ENCODE assay signal across 27 cellular contexts in genomic region chr1:156072251-156072650, GRCh38. TPM values are rescaled to one million over a fixed set of nuclear protein-coding genes. Genes with fewer than 3 reads are reported as not detected.
DNase-seq lines count a peak whose midpoint lies in the region; ATAC-seq, FAIRE-seq and TF ChIP-seq lines count a peak whose summit lies in the region.
"Had no signal": no experiment of that assay in that cellular context is flagged by ENCODE, and none has a peak within 500 bp of the region (broad histone marks: within the 10 kb centered on the region; RNA-seq: fewer than 3 reads in every experiment).

No MANE protein-coding gene starts in this region.

- TF ChIP-seq CTCF in H9 (conservative IDR thresholded peaks at IDR 0.05) (no peak), K562 (IDR thresholded peaks at IDR 0.05 in 2 of 3, conservative IDR thresholded peaks at IDR 0.05 in 1 of 3; ENCODE audit: insufficient read depth in 2 of 3, low read depth in 1 of 3, low read length in 3 of 3) (no peak), mesothelial cell of epicardium (IDR thresholded peaks at IDR 0.05; ENCODE audit: unreplicated experiment) (no peak)

- H3K4me3 Mint-ChIP-seq in H9 (peak overlapping the region in 1 of 2 experiments; percentile 48; a peak in 1 of 5 replicates), mesothelial cell of epicardium (no peak overlapping the region)
- no peak overlapping the region for H3K4me3 Mint-ChIP-seq in stimulated activated effector memory CD8-positive, alpha-beta T cell treated with anti-CD3 and anti-CD28 coated beads, Interleukin-12 subunit alpha, Interleukin-12 subunit beta, amount 100 ng/mL, for 72 hours
- H3K4me3 Mint-ChIP-seq: B cell; CD8-positive, alpha-beta T cell had no signal

- no peak overlapping the region for H4K91ac ChIP-seq in H9 (ENCODE audit: insufficient read length, low read depth, low read length)

- no peak overlapping the region for H2BK120ac ChIP-seq in H9 (ENCODE audit: low read depth, low read length, poor library complexity, severe bottlenecking)

- ATAC-seq in K562, result no peak
- ATAC-seq in stimulated activated effector memory CD8-positive, alpha-beta T cell treated with anti-CD3 and anti-CD28 coated beads, Interleukin-12 subunit alpha, Interleukin-12 subunit beta, amount 100 ng/mL, for 72 hours, result no peak
- ATAC-seq: A549; CD8-positive, alpha-beta T cell had no signal

- H3K27me3 Mint-ChIP-seq in H9 (ENCODE audit: low read depth) (no peaks in the 10 kb centered on the region), mesothelial cell of epicardium (ENCODE audit: low read depth) (no peaks in the 10 kb centered on the region)
- H3K27me3 Mint-ChIP-seq: B cell had no signal

- H3K9me3 ChIP-seq in H9 (ENCODE audit: control insufficient read depth, low read depth, low read length) (no peaks in the 10 kb centered on the region), K562 (replicated peaks; ENCODE audit: control insufficient read depth, insufficient read depth, low read depth, low read length) (no peaks in the 10 kb centered on the region)
- H3K9me3 ChIP-seq: A549, MG63 had no signal

- DNase-seq in H9 (no peak), K562 (ENCODE audit: extremely low read depth in 1 of 4, low spot score in 3 of 4) (no peak), mesothelial cell of epicardium (ENCODE audit: low spot score in 2 of 2, unreplicated experiment in 2 of 2) (no peak), substantia nigra (lab: John Stamatoyannopoulos, UW) (no peak), NCI-H1694 (lab: John Stamatoyannopoulos, UW) (no peak), kidney tubule cell (ENCODE audit: low spot score) (no peak)
- DNase-seq in stimulated activated effector memory CD8-positive, alpha-beta T cell treated with anti-CD3 and anti-CD28 coated beads, Interleukin-12 subunit alpha, Interleukin-12 subunit beta, amount 100 ng/mL, for 72 hours (ENCODE audit: low spot score in 2 of 2), result no peak
- DNase-seq: CD8-positive, alpha-beta T cell; DMS 273 treated with DMSO at 0.1 percent for 48 hours; DMS79; EL; GDM1; HCEC 1CT; KG1; MG63; NCI-H1105 treated with DMSO at 0.1 percent for 48 hours; NCI-H146; NCI-H2029; NCI-H446; NCI-H526; NK-92 treated with Interleukin-12 subunit alpha and Interleukin-12 subunit beta, amount 100 ng/mL, for 24 hours; SHP77 treated with DMSO at 0.1 percent for 48 hours had no signal

- H3K9me3 Mint-ChIP-seq in H9 (no peaks in the 10 kb centered on the region), mesothelial cell of epicardium (no peaks in the 10 kb centered on the region)
- H3K9me3 Mint-ChIP-seq in stimulated activated effector memory CD8-positive, alpha-beta T cell treated with anti-CD3 and anti-CD28 coated beads, Interleukin-12 subunit alpha, Interleukin-12 subunit beta, amount 100 ng/mL, for 72 hours, result no peaks in the 10 kb centered on the region
- H3K9me3 Mint-ChIP-seq: CD8-positive, alpha-beta T cell had no signal

- H3K27ac ChIP-seq in H9 (ENCODE audit: insufficient read length, low read depth, low read length) (no peak overlapping the region), K562 (ENCODE audit: extremely low read depth, low read depth, low read length) (no peak overlapping the region), substantia nigra (ENCODE audit: low read depth, low read length, poor library complexity, severe bottlenecking) (no peak overlapping the region)
- H3K27ac ChIP-seq: A549, C4-2B, RWPE1 had no signal

- H3K23me2 ChIP-seq in H9 (ENCODE audit: insufficient read length, low read depth, low read length, poor library complexity, severe bottlenecking), result no peaks in the 10 kb centered on the region

- H3K36me3 Mint-ChIP-seq in H9 (ENCODE audit: insufficient read depth in 1 of 3, low read depth in 3 of 3), result peaks cover 9 to 56% (median 52%) of the 10 kb centered on the region in 3 experiments; a peak in 6 of 7 replicates
- H3K36me3 Mint-ChIP-seq in mesothelial cell of epicardium, result peaks cover 15% of the 10 kb centered on the region
- H3K36me3 Mint-ChIP-seq in stimulated activated effector memory CD8-positive, alpha-beta T cell treated with anti-CD3 and anti-CD28 coated beads, Interleukin-12 subunit alpha, Interleukin-12 subunit beta, amount 100 ng/mL, for 72 hours, result no peaks in the 10 kb centered on the region
- H3K36me3 Mint-ChIP-seq: CD8-positive, alpha-beta T cell had no signal

- H2BK15ac ChIP-seq in H9 (ENCODE audit: low read depth, low read length), result no peak overlapping the region

- TF ChIP-seq RAD21 in K562 (CRISPR knock-in tag; conservative IDR thresholded peaks at IDR 0.05 in 1 of 2, IDR thresholded peaks at IDR 0.05 in 1 of 2), result no peak

- H3K9me1 ChIP-seq in K562 (ENCODE audit: control insufficient read depth, insufficient read depth, low read length), result peaks cover 2% of the 10 kb centered on the region

- peak overlapping the region; percentile 22 to 82 (median 64); a peak in 3 of 7 replicates for H3K27ac Mint-ChIP-seq in H9
- peak overlapping the region; percentile 82 for H3K27ac Mint-ChIP-seq in mesothelial cell of epicardium
- peak overlapping the region; percentile 67 for H3K27ac Mint-ChIP-seq in stimulated activated effector memory CD8-positive, alpha-beta T cell treated with anti-CD3 and anti-CD28 coated beads, Interleukin-12 subunit alpha, Interleukin-12 subunit beta, amount 100 ng/mL, for 72 hours
- H3K27ac Mint-ChIP-seq: B cell; CD8-positive, alpha-beta T cell had no signal

- H2BK20ac ChIP-seq in H9 (ENCODE audit: low read depth, low read length, poor library complexity, severe bottlenecking), result no peak overlapping the region

- H3K9ac ChIP-seq in H9 (ENCODE audit: extremely low read depth, insufficient read length, low read length) (no peak overlapping the region), K562 (ENCODE audit: insufficient read depth in 1 of 2, low read depth in 2 of 2, low read length in 2 of 2) (no peak overlapping the region; a peak in 1 of 4 replicates)

- FAIRE-seq in K562 (lab: Jason Lieb, UNC), result no peak
- FAIRE-seq: A549, GM12891 had no signal

- H3K79me2 ChIP-seq in H9 (ENCODE audit: insufficient read depth, low read length) (no peaks in the 10 kb centered on the region; the same call in 1 of the 2 replicates), K562 (ENCODE audit: control insufficient read depth, insufficient read depth, low read length) (no peaks in the 10 kb centered on the region)

- H3T11ph ChIP-seq in H9 (ENCODE audit: low read length), result no peak overlapping the region

- H3K4ac ChIP-seq in H9 (ENCODE audit: low read depth, low read length), result no peak overlapping the region

- no peak overlapping the region for H3K14ac ChIP-seq in H9 (ENCODE audit: insufficient read depth, low read length)

- H3K36me3 ChIP-seq in K562 (ENCODE audit: control insufficient read depth, insufficient read depth, low read length), result peaks cover 18% of the 10 kb centered on the region; the same call in 1 of the 3 replicates

- H3K4me1 ChIP-seq in H9 (ENCODE audit: insufficient read depth, low read length), result peaks cover 20% of the 10 kb centered on the region; the same call in 1 of the 2 replicates
- peaks cover 9 to 11% of the 10 kb centered on the region in 2 experiments; a peak in 4 of 5 replicates for H3K4me1 ChIP-seq in K562 (replicated peaks in 1 of 2; ENCODE audit: control insufficient read depth in 2 of 2, insufficient read depth in 2 of 2, low read length in 2 of 2)
- H3K4me1 ChIP-seq: A549 had no signal

- CTCF ChIA-PET in K562 (lab: Yijun Ruan, JAX; ENCODE audit: low intra/inter-chr PET ratio), result no interaction called here

- H3K27me3 ChIP-seq in H9 (ENCODE audit: insufficient read depth, low read length), result no peaks in the 10 kb centered on the region
- H3K27me3 ChIP-seq in K562 (ENCODE audit: control insufficient read depth in 2 of 2, insufficient read depth in 2 of 2, low read length in 2 of 2), result no peaks in the 10 kb centered on the region
- H3K27me3 ChIP-seq: MG63 had no signal

- H3K4me2 ChIP-seq in H9 (ENCODE audit: insufficient read depth, insufficient read length, low read length) (no peak overlapping the region), K562 (ENCODE audit: insufficient read depth, low read length) (no peak overlapping the region)
- H3K4me2 ChIP-seq: A549 had no signal

- no CpG with 5 or more reads among the region's 6 CpGs for WGBS in H9 (ENCODE audit: extremely low coverage, insufficient read length, low lambda C conversion rate)
- WGBS in K562 (ENCODE audit: insufficient coverage, low coverage, missing lambda C conversion rate), result 41% methylated on average over 6 of the region's 6 CpGs

- H4K20me1 ChIP-seq in H9 (ENCODE audit: control insufficient read depth, insufficient read depth, insufficient read length) (no peaks in the 10 kb centered on the region), K562 (replicated peaks; ENCODE audit: control insufficient read depth, insufficient read depth, low read length) (no peaks in the 10 kb centered on the region)

- no peak for TF ChIP-seq EP300 in K562 (IDR thresholded peaks at IDR 0.05; ENCODE audit: low read length)

- POLR2A ChIA-PET in K562 (lab: Yijun Ruan, JAX), result interaction anchor here (1.0 kb wide), 2 partner anchors 17 to 51 kb away, joined by 3 to 5 read pairs; no protein-coding TSS in a partner anchor

- intact Hi-C loops in K562 (cut with micrococcal nuclease), result no loop called here

- no peak for TF ChIP-seq POLR2A in K562 (conservative IDR thresholded peaks at IDR 0.05)

- no peak overlapping the region for H2BK5ac ChIP-seq in H9 (ENCODE audit: insufficient read length, low read length)

- H3K18ac ChIP-seq in H9 (ENCODE audit: insufficient read length, low read depth, low read length), result no peak overlapping the region

- H2AK5ac ChIP-seq in H9 (ENCODE audit: insufficient read length, low read length), result no peak overlapping the region

- H4K8ac ChIP-seq in H9 (replicated peaks; ENCODE audit: insufficient read length, low read depth, low read length), result no peak overlapping the region

- H3K79me1 ChIP-seq in H9 (ENCODE audit: insufficient read depth, low read depth, low read length, poor library complexity, severe bottlenecking), result no peaks in the 10 kb centered on the region

- in situ Hi-C loops in K562 (cut with MboI), result no loop called here

- no peak overlapping the region for H3K23ac ChIP-seq in H9 (ENCODE audit: insufficient read length, low read depth, low read length)

- H2BK12ac ChIP-seq in H9 (ENCODE audit: insufficient read length, low read depth, low read length), result no peak overlapping the region

- no TSS peak for BruUV-seq in K562 (replicated peaks; lab: Mats Ljungman, UMichigan)

- no peak overlapping the region for H3K4me3 ChIP-seq in K562
- H3K4me3 ChIP-seq: A549, MG63 had no signal

- H3K4me1 Mint-ChIP-seq in H9, result peaks cover 57 to 71% of the 10 kb centered on the region in 2 experiments
- H3K4me1 Mint-ChIP-seq in mesothelial cell of epicardium, result peaks cover 46% of the 10 kb centered on the region
- no peaks in the 10 kb centered on the region for H3K4me1 Mint-ChIP-seq in stimulated activated effector memory CD8-positive, alpha-beta T cell treated with anti-CD3 and anti-CD28 coated beads, Interleukin-12 subunit alpha, Interleukin-12 subunit beta, amount 100 ng/mL, for 72 hours

- H4K5ac ChIP-seq in H9 (ENCODE audit: insufficient read length, low read depth, low read length), result no peak overlapping the region

- no peak overlapping the region for H3K56ac ChIP-seq in H9 (ENCODE audit: insufficient read length, low read depth, low read length)

- H2AFZ ChIP-seq in H9 (ENCODE audit: low read length), result no peak overlapping the region
- no peak overlapping the region for H2AFZ ChIP-seq in K562 (ENCODE audit: low read depth, low read length)

RNA-seq across cellular contexts. Expression of gene MEX3A, which starts 10.0 kb away (rescaled TPM):
- total RNA-seq in H9 (2021) (64.6 and 68.0 TPM in 2 replicates), K562 (2014; rRNA removed) (7.3 and 8.0 TPM in 2 replicates), K562 (2014; rRNA removed; fragmentation: Illumina TruSeq; extraction: Trizol) (4.2 and 4.4 TPM in 2 replicates), K562 (2015; rRNA removed; fragmentation: Illumina TruSeq; extraction: Trizol) (4.7 and 5.1 TPM in 2 replicates), K562 (2021) (13.7 and 14.5 TPM in 2 replicates), mesothelial cell of epicardium (107 to 112 TPM (median 112 TPM) in 3 replicates)
- total RNA-seq in K562 (2011; cell fraction: chromatin; rRNA removed; ENCODE audit: low replicate concordance), result 4.5 and 10.4 TPM in 2 replicates
- 5.4 and 5.8 TPM in 2 replicates for total RNA-seq in K562 (2011; cell fraction: nucleolus; rRNA removed)
- total RNA-seq in K562 (2011; cell fraction: nucleoplasm; rRNA removed), result 5.7 and 7.9 TPM in 2 replicates
- polyA plus RNA-seq in K562 (2011; rRNA removed) (5.2 and 9.0 TPM in 2 replicates), K562 (2014; fragmentation: Illumina TruSeq; extraction: Trizol) (9.2 and 10.1 TPM in 2 replicates), K562 (2014; fragmentation: Nextera tagmentation; extraction: Ambion mirVana) (under 1 TPM; 0.36 to 0.37 TPM), K562 (2014; rRNA removed) (8.7 and 11.0 TPM in 2 replicates)
- polyA plus RNA-seq in K562 (2011; cell fraction: cytosol; rRNA removed), result 11.1 and 12.3 TPM in 2 replicates
- polyA plus RNA-seq in K562 (2011; cell fraction: nucleus; rRNA removed), result 14.4 and 17.6 TPM in 2 replicates
- polyA plus RNA-seq in K562 (2012), result 3.8 and 8.5 TPM in 2 replicates
- polyA minus RNA-seq in K562 (2011; rRNA and poly(A)+ RNA removed), result 5.8 and 6.9 TPM in 2 replicates
- 10.8 and 15.0 TPM in 2 replicates for polyA minus RNA-seq in K562 (2011; cell fraction: cytosol; rRNA and poly(A)+ RNA removed)
- polyA minus RNA-seq in K562 (2011; cell fraction: nucleus; rRNA and poly(A)+ RNA removed), result 2.6 and 5.0 TPM in 2 replicates

RNA-seq across cellular contexts. Expression of gene RAB25, which starts 11.3 kb away (rescaled TPM):
- total RNA-seq in H9 (2021) (42.8 and 43.1 TPM in 2 replicates), K562 (2014; rRNA removed) (not detected in 2 replicates), K562 (2014; rRNA removed; fragmentation: Illumina TruSeq; extraction: Trizol) (not detected in 2 replicates), K562 (2015; rRNA removed; fragmentation: Illumina TruSeq; extraction: Trizol) (not detected in 2 replicates), K562 (2021) (0.27 and 0.49 TPM in 2 replicates), mesothelial cell of epicardium (51.1 to 52.6 TPM (median 51.2 TPM) in 3 replicates)
- not detected in 2 replicates for total RNA-seq in K562 (2011; cell fraction: chromatin; rRNA removed; ENCODE audit: low replicate concordance)
- total RNA-seq in K562 (2011; cell fraction: nucleolus; rRNA removed), result not detected in 2 replicates
- total RNA-seq in K562 (2011; cell fraction: nucleoplasm; rRNA removed), result not detected in 2 replicates
- polyA plus RNA-seq in K562 (2011; rRNA removed) (0.10 and 0.68 TPM in 2 replicates), K562 (2014; fragmentation: Illumina TruSeq; extraction: Trizol) (not detected in 2 replicates), K562 (2014; fragmentation: Nextera tagmentation; extraction: Ambion mirVana) (under 1 TPM in 1 of 2 experiments, not detected in 1; 0.13 TPM), K562 (2014; rRNA removed) (0.45 TPM in 1 of 2 replicates, not detected in the other)
- 0.30 and 0.37 TPM in 2 replicates for polyA plus RNA-seq in K562 (2011; cell fraction: cytosol; rRNA removed)
- 0.24 TPM in 1 of 2 replicates, not detected in the other for polyA plus RNA-seq in K562 (2011; cell fraction: nucleus; rRNA removed)
- 0.18 and 0.36 TPM in 2 replicates for polyA plus RNA-seq in K562 (2012)
- polyA minus RNA-seq in K562 (2011; rRNA and poly(A)+ RNA removed), result 0.75 TPM in 1 of 2 replicates, not detected in the other
- polyA minus RNA-seq in K562 (2011; cell fraction: cytosol; rRNA and poly(A)+ RNA removed), result not detected in 2 replicates
- polyA minus RNA-seq in K562 (2011; cell fraction: nucleus; rRNA and poly(A)+ RNA removed), result not detected in 2 replicates
- polyA plus RNA-seq: A549 had no signal

RNA-seq across cellular contexts. Expression of gene LAMTOR2, which starts 17.7 kb away (rescaled TPM):
- 50.6 and 55.0 TPM in 2 replicates for total RNA-seq in H9 (2021)
- 9.0 and 18.3 TPM in 2 replicates for total RNA-seq in K562 (2011; cell fraction: chromatin; rRNA removed; ENCODE audit: low replicate concordance)
- total RNA-seq in K562 (2011; cell fraction: nucleolus; rRNA removed), result 19.3 and 22.5 TPM in 2 replicates
- total RNA-seq in K562 (2011; cell fraction: nucleoplasm; rRNA removed), result 16.0 and 16.2 TPM in 2 replicates
- total RNA-seq in K562 (2014; rRNA removed), result 92.7 and 98.7 TPM in 2 replicates
- total RNA-seq in K562 (2014; rRNA removed; fragmentation: Illumina TruSeq; extraction: Trizol), result 28.6 and 43.2 TPM in 2 replicates
- 69.3 and 74.6 TPM in 2 replicates for total RNA-seq in K562 (2015; rRNA removed; fragmentation: Illumina TruSeq; extraction: Trizol)
- total RNA-seq in K562 (2021), result 59.2 and 66.6 TPM in 2 replicates
- polyA plus RNA-seq in K562 (2011; rRNA removed), result 39.0 and 62.8 TPM in 2 replicates
- polyA plus RNA-seq in K562 (2011; cell fraction: cytosol; rRNA removed), result 100 and 125 TPM in 2 replicates
- 37.5 and 38.3 TPM in 2 replicates for polyA plus RNA-seq in K562 (2011; cell fraction: nucleus; rRNA removed)
- 84.9 and 94.8 TPM in 2 replicates for polyA plus RNA-seq in K562 (2012)
- polyA plus RNA-seq in K562 (2014; fragmentation: Illumina TruSeq; extraction: Trizol), result 64.0 and 81.6 TPM in 2 replicates
- 100 to 1,000 TPM; 157 to 161 TPM for polyA plus RNA-seq in K562 (2014; fragmentation: Nextera tagmentation; extraction: Ambion mirVana)
- 88.8 and 91.0 TPM in 2 replicates for polyA plus RNA-seq in K562 (2014; rRNA removed)
- 19.4 and 21.7 TPM in 2 replicates for polyA minus RNA-seq in K562 (2011; rRNA and poly(A)+ RNA removed)
- polyA minus RNA-seq in K562 (2011; cell fraction: cytosol; rRNA and poly(A)+ RNA removed), result 15.4 and 23.8 TPM in 2 replicates
- polyA minus RNA-seq in K562 (2011; cell fraction: nucleus; rRNA and poly(A)+ RNA removed), result 9.3 and 18.7 TPM in 2 replicates
- total RNA-seq in mesothelial cell of epicardium, result 39.2 to 43.4 TPM (median 39.5 TPM) in 3 replicates

RNA-seq across cellular contexts. Expression of gene UBQLN4, which starts 18.7 kb away (rescaled TPM):
- total RNA-seq in H9 (2021) (45.6 and 49.4 TPM in 2 replicates), K562 (2014; rRNA removed) (35.1 and 38.1 TPM in 2 replicates), K562 (2014; rRNA removed; fragmentation: Illumina TruSeq; extraction: Trizol) (28.9 TPM in 2 replicates), K562 (2015; rRNA removed; fragmentation: Illumina TruSeq; extraction: Trizol) (35.8 and 37.0 TPM in 2 replicates), K562 (2021) (59.0 and 61.3 TPM in 2 replicates), mesothelial cell of epicardium (61.2 to 66.7 TPM (median 61.9 TPM) in 3 replicates)
- 61.1 and 123 TPM in 2 replicates for total RNA-seq in K562 (2011; cell fraction: chromatin; rRNA removed; ENCODE audit: low replicate concordance)
- total RNA-seq in K562 (2011; cell fraction: nucleolus; rRNA removed), result 50.0 and 64.5 TPM in 2 replicates
- total RNA-seq in K562 (2011; cell fraction: nucleoplasm; rRNA removed), result 60.2 and 75.3 TPM in 2 replicates
- polyA plus RNA-seq in K562 (2011; rRNA removed) (65.5 and 66.5 TPM in 2 replicates), K562 (2014; fragmentation: Illumina TruSeq; extraction: Trizol) (60.1 and 60.6 TPM in 2 replicates), K562 (2014; fragmentation: Nextera tagmentation; extraction: Ambion mirVana) (10 to 100 TPM; 13.5 to 31.2 TPM), K562 (2014; rRNA removed) (55.2 and 57.7 TPM in 2 replicates)
- polyA plus RNA-seq in K562 (2011; cell fraction: cytosol; rRNA removed), result 70.3 and 86.6 TPM in 2 replicates
- 113 and 152 TPM in 2 replicates for polyA plus RNA-seq in K562 (2011; cell fraction: nucleus; rRNA removed)
- polyA plus RNA-seq in K562 (2012), result 42.0 and 54.4 TPM in 2 replicates
- 46.3 and 64.9 TPM in 2 replicates for polyA minus RNA-seq in K562 (2011; rRNA and poly(A)+ RNA removed)
- 42.7 and 42.8 TPM in 2 replicates for polyA minus RNA-seq in K562 (2011; cell fraction: cytosol; rRNA and poly(A)+ RNA removed)
- polyA minus RNA-seq in K562 (2011; cell fraction: nucleus; rRNA and poly(A)+ RNA removed), result 24.6 and 31.0 TPM in 2 replicates

RNA-seq across cellular contexts. Expression of gene LMNA, which starts 42.3 kb away (rescaled TPM):
- total RNA-seq in H9 (2021) (51.0 and 52.7 TPM in 2 replicates), K562 (2014; rRNA removed) (250 and 267 TPM in 2 replicates), K562 (2014; rRNA removed; fragmentation: Illumina TruSeq; extraction: Trizol) (41.3 and 44.0 TPM in 2 replicates), K562 (2015; rRNA removed; fragmentation: Illumina TruSeq; extraction: Trizol) (89.1 and 97.7 TPM in 2 replicates), K562 (2021) (347 and 354 TPM in 2 replicates), mesothelial cell of epicardium (91.7 to 96.9 TPM (median 92.4 TPM) in 3 replicates)
- 84.8 and 209 TPM in 2 replicates for total RNA-seq in K562 (2011; cell fraction: chromatin; rRNA removed; ENCODE audit: low replicate concordance)
- total RNA-seq in K562 (2011; cell fraction: nucleolus; rRNA removed), result 154 and 172 TPM in 2 replicates
- 95.4 and 117 TPM in 2 replicates for total RNA-seq in K562 (2011; cell fraction: nucleoplasm; rRNA removed)
- polyA plus RNA-seq in K562 (2011; rRNA removed) (88.2 and 129 TPM in 2 replicates), K562 (2014; fragmentation: Illumina TruSeq; extraction: Trizol) (77.1 and 104 TPM in 2 replicates), K562 (2014; fragmentation: Nextera tagmentation; extraction: Ambion mirVana) (1 to 10 TPM in 1 of 2 experiments, under 1 TPM in 1; 1.00 to 4.5 TPM), K562 (2014; rRNA removed) (123 and 166 TPM in 2 replicates)
- 116 and 274 TPM in 2 replicates for polyA plus RNA-seq in K562 (2011; cell fraction: cytosol; rRNA removed)
- 154 and 164 TPM in 2 replicates for polyA plus RNA-seq in K562 (2011; cell fraction: nucleus; rRNA removed)
- 193 TPM in 2 replicates for polyA plus RNA-seq in K562 (2012)
- polyA minus RNA-seq in K562 (2011; rRNA and poly(A)+ RNA removed), result 104 and 109 TPM in 2 replicates
- polyA minus RNA-seq in K562 (2011; cell fraction: cytosol; rRNA and poly(A)+ RNA removed), result 151 and 176 TPM in 2 replicates
- polyA minus RNA-seq in K562 (2011; cell fraction: nucleus; rRNA and poly(A)+ RNA removed), result 47.4 and 69.6 TPM in 2 replicates

Comparison
In these comparisons a context has a peak if more than half of its experiments do, and no peak if none do; other contexts are left out.
1. RNA of gene RAB25, which starts 11.3 kb away (total RNA-seq): 51.1 to 52.6 TPM in mesothelial cell of epicardium and 42.8 to 43.1 TPM in H9; 0.27 to 0.49 TPM in K562; every median in the first group is over 10 times any median in the second.
2. Peak in every context shown above with its lines, with median percentiles within 50 percentile points of each other: H3K27ac Mint-ChIP-seq.